ENCODE assay signal across 9 cellular contexts in the genomic region with DNA sequence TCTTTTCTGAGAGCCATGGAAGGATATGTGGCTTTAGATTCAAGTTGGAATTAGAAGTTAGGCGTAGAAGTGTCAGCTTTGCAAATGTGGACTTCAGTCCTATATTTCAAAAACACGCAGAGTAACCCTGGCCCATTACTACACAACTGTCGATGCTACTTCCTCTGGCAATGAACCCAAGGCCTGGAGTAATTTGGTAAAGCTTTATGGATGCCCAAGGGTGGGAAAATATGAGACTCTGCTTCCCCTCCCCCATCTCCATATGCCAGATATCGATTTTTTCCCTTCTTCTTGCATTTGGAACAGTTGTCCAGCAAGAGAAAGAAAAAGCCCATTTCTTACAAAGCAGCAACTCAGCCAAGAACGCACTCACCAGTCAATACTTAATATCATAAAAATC. TPM values are rescaled to one million over a fixed set of nuclear protein-coding genes. Genes with fewer than 3 reads are reported as not detected.
A peak's percentile ranks its signal among the peaks of the same experiment; 100 is the strongest.
DNase-seq lines count a peak whose midpoint lies in the region; ATAC-seq and TF ChIP-seq lines count a peak whose summit lies in the region.
"Had no signal": no experiment of that assay in that cellular context is flagged by ENCODE, and none has a peak within 500 bp of the region (broad histone marks: within the 10 kb centered on the region; RNA-seq: fewer than 3 reads in every experiment).

No MANE protein-coding gene starts in this region.

- H3K36me3 Mint-ChIP-seq in Caco-2 (ENCODE audit: insufficient read depth, unreplicated experiment), result peaks cover 42% of the 10 kb centered on the region

- H3K9ac ChIP-seq in colonic mucosa (ENCODE audit: low read depth in 2 of 2, low read length in 2 of 2), result no peak overlapping the region

- DNase-seq in Caco-2 (peak in 1 of 2 experiments; percentile 7), NCI-H446 (lab: John Stamatoyannopoulos, UW) (peak; percentile 79 to 85), colonic mucosa (no peak), osteoblast (ENCODE audit: insufficient read length, low spot score, missing footprints) (no peak), NCI-H2029 (lab: John Stamatoyannopoulos, UW) (no peak), Kasumi-1 (lab: John Stamatoyannopoulos, UW) (no peak)
- DNase-seq: mesendoderm had no signal

- CTCF ChIA-PET in Caco-2 (lab: Charles Lee), result interaction anchor here (1.7 kb wide), 1 partner anchor 247 kb away, joined by 9 read pairs; no protein-coding TSS in a partner anchor

- peak overlapping the region; percentile 95 for H3K27ac Mint-ChIP-seq in Caco-2 (ENCODE audit: unreplicated experiment)

- H3K27ac ChIP-seq in colonic mucosa, result peak overlapping the region; percentile 95
- H3K27ac ChIP-seq in osteoblast (ENCODE audit: low read depth, low read length), result peak overlapping the region; percentile 92

- H3K4me1 Mint-ChIP-seq in Caco-2 (ENCODE audit: low read depth, unreplicated experiment), result peaks cover 36% of the 10 kb centered on the region

- H3K9me3 Mint-ChIP-seq in Caco-2 (ENCODE audit: unreplicated experiment), result no peaks in the 10 kb centered on the region

- no peaks in the 10 kb centered on the region for H3K9me3 ChIP-seq in Caco-2
- H3K9me3 ChIP-seq in colonic mucosa, result no peaks in the 10 kb centered on the region
- H3K9me3 ChIP-seq in osteoblast (ENCODE audit: low read depth, low read length), result no peaks in the 10 kb centered on the region

- H3K4me2 ChIP-seq in osteoblast (ENCODE audit: insufficient read depth, low read length), result no peak overlapping the region

- POLR2A ChIA-PET in Caco-2 (lab: Charles Lee), result no interaction called here

- TF ChIP-seq CTCF in Caco-2 (IDR thresholded peaks at IDR 0.05; ENCODE audit: insufficient read depth in 1 of 2, low read depth in 1 of 2, low read length in 1 of 2, severe bottlenecking in 1 of 2, unreplicated experiment in 1 of 2) (no peak), colonic mucosa (IDR thresholded peaks at IDR 0.05) (no peak), osteoblast (IDR thresholded peaks at IDR 0.05; ENCODE audit: extremely low read depth, low read depth, low read length) (no peak)

- H3K4me1 ChIP-seq in Caco-2, result peaks cover 29% of the 10 kb centered on the region
- peaks cover 22% of the 10 kb centered on the region for H3K4me1 ChIP-seq in colonic mucosa
- peaks cover 33% of the 10 kb centered on the region for H3K4me1 ChIP-seq in osteoblast (ENCODE audit: insufficient read depth, low read length)

- no peak for ATAC-seq in GM18861 (IDR thresholded peaks at IDR 0.05; ENCODE audit: unreplicated experiment)
- no peak for ATAC-seq in HG03521 (IDR thresholded peaks at IDR 0.05; ENCODE audit: unreplicated experiment)

- H2AFZ ChIP-seq in osteoblast (ENCODE audit: low read length), result no peak overlapping the region

- no peaks in the 10 kb centered on the region for H3K27me3 Mint-ChIP-seq in Caco-2 (ENCODE audit: insufficient read depth, unreplicated experiment)

- no peak overlapping the region for H3K4me3 Mint-ChIP-seq in Caco-2 (ENCODE audit: unreplicated experiment)

- H3K27me3 ChIP-seq in Caco-2 (replicated peaks; ENCODE audit: control insufficient read depth, insufficient read depth, low read length) (no peaks in the 10 kb centered on the region), colonic mucosa (no peaks in the 10 kb centered on the region), osteoblast (ENCODE audit: insufficient read depth, low read length) (no peaks in the 10 kb centered on the region)

- H3K36me3 ChIP-seq in Caco-2 (ENCODE audit: control insufficient read depth, insufficient read depth, low read length) (no peaks in the 10 kb centered on the region), colonic mucosa (no peaks in the 10 kb centered on the region), osteoblast (ENCODE audit: insufficient read depth, low read length) (no peaks in the 10 kb centered on the region)

- H3K79me2 ChIP-seq in osteoblast (ENCODE audit: insufficient read depth, low read length), result peaks cover 21% of the 10 kb centered on the region

- BruUV-seq in Caco-2 (replicated peaks; lab: Mats Ljungman, UMichigan), result no TSS peak

- intact Hi-C loops in Caco-2 (cut with micrococcal nuclease; ENCODE audit: unreplicated experiment) (loop anchor here (10.0 kb wide), 1 partner anchor 834 kb away; the partner anchor contains the start of gene MTHFSD), colonic mucosa (cut with DNase I) (no loop called here)

- H4K20me1 ChIP-seq in osteoblast (ENCODE audit: insufficient read depth, low read length), result peaks cover 14% of the 10 kb centered on the region

- H3K4me3 ChIP-seq in Caco-2 (ENCODE audit: low read depth, low read length), result no peak overlapping the region
- H3K4me3 ChIP-seq in colonic mucosa, result no peak overlapping the region
- no peak overlapping the region for H3K4me3 ChIP-seq in osteoblast (ENCODE audit: insufficient read depth, low read length)

RNA-seq across cellular contexts. Expression of gene MAP1LC3B, which starts 2.9 kb away (rescaled TPM):
- total RNA-seq in Caco-2 (2022) (64.7 and 72.3 TPM in 2 replicates), colonic mucosa (10 to 100 TPM; 45.0 to 83.0 TPM), osteoblast (44.5 and 62.5 TPM in 2 replicates)

RNA-seq across cellular contexts. Expression of gene FBXO31, which starts 5.7 kb away (rescaled TPM):
- 50.9 and 55.6 TPM in 2 replicates for total RNA-seq in Caco-2 (2022)
- total RNA-seq in colonic mucosa, result 10 to 100 TPM; 35.1 to 52.3 TPM
- 31.2 and 33.3 TPM in 2 replicates for total RNA-seq in osteoblast

Comparison
In these comparisons a context has a peak if more than half of its experiments do, and no peak if none do; other contexts are left out.
1. DNase-seq: peak in NCI-H446 (2 of 2); none in colonic mucosa (single experiment), osteoblast (single experiment), NCI-H2029 (single experiment) and Kasumi-1 (0 of 2).